ENCODE assay signal across 9 cellular contexts in the genomic region with DNA sequence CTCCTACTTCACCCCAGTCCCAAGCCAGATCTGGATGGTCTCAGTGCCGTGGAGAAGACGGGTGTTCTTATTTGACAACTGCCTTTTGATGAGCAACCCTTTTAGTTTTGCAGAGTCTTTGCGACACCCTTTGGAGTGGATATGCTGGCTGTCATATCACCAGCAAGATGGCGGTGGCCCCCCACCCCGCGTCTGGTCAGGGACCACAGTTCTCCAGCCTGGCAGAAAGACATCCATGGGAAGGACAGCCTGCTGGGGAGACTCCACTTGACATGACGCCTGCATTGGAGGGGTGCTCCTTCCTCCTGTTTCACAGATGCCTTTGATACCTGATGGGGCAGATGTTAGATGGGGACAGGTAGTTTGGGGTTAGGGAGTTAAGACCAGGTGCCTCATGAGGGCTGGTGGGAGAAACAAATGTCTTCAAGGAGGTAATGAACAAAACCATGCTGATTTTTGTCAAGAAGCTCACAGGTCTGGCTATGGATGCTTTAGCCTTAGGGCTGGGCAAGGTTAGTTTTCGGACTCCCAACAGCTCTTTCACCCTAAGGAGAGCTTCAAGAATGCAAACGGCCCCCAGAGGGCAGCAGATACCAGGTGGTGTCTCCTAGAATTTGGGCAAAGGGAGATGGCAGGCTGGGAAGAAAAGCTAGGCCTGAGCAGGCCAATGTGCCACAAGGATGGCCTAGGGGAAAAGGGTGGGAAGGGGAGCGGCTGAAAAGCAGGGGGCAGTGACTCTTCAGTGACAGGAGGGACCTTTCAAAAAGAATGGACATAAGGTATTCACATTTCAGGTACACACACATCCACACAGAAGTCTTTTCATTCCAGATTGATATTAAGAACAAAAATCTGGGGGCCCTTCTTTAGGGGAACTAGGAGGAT.
A peak's percentile ranks its signal among the peaks of the same experiment; 100 is the strongest.
DNase-seq lines count a peak whose midpoint lies in the region; ATAC-seq and TF ChIP-seq lines count a peak whose summit lies in the region.
"Had no signal": no experiment of that assay in that cellular context is flagged by ENCODE, and none has a peak within 500 bp of the region (broad histone marks: within the 10 kb centered on the region; RNA-seq: fewer than 3 reads in every experiment).

No MANE protein-coding gene starts in this region.

- peaks cover 0 to 7% (median 3%) of the 10 kb centered on the region in 3 donors for H3K27me3 Mint-ChIP-seq in immature natural killer cell (ENCODE audit: low read depth in 3 of 3)
- H3K27me3 Mint-ChIP-seq: dendritic cell treated with granulocyte-macrophage colony-stimulating factor and Interleukin-4, amounts not matched to agents 40 ng/mL and 50 ng/mL, for 4 days had no signal

- H3K4me3 Mint-ChIP-seq in immature natural killer cell: no peak overlapping the region
- H3K4me3 Mint-ChIP-seq: dendritic cell treated with granulocyte-macrophage colony-stimulating factor and Interleukin-4, amounts not matched to agents 40 ng/mL and 50 ng/mL, for 4 days had no signal

- TF ChIP-seq CTCF in A673 (conservative IDR thresholded peaks at IDR 0.05; ENCODE audit: low read depth, low read length) (peak; percentile 54), GM12864 (IDR thresholded peaks at IDR 0.05; ENCODE audit: low read depth, low read length, missing control alignments) (peak; percentile 56), OCI-LY7 (conservative IDR thresholded peaks at IDR 0.05; ENCODE audit: low read length) (peak; percentile 78), adrenal gland (IDR thresholded peaks at IDR 0.05) (peak; percentile 26 to 58 (median 50))

- H3K4me1 Mint-ChIP-seq in immature natural killer cell: peaks cover 0 to 4% of the 10 kb centered on the region in 2 donors

- BruUV-seq in A673 (replicated peaks; lab: Mats Ljungman, UMichigan) (no TSS peak), OCI-LY7 (replicated peaks; lab: Mats Ljungman, UMichigan) (no TSS peak)

- H3K9me2 ChIP-seq in OCI-LY7 (ENCODE audit: insufficient read depth, low read length): no peaks in the 10 kb centered on the region

- peaks cover 21 to 41% (median 31%) of the 10 kb centered on the region in 3 donors for H3K36me3 Mint-ChIP-seq in immature natural killer cell

- H3K27me3 ChIP-seq in A673 (replicated peaks; ENCODE audit: insufficient read depth, low read depth, low read length, poor library complexity): no peaks in the 10 kb centered on the region
- H3K27me3 ChIP-seq in adrenal gland: no peaks in the 10 kb centered on the region

- H3K9me3 ChIP-seq in A673 (ENCODE audit: low read depth, low read length, poor library complexity, severe bottlenecking): no peaks in the 10 kb centered on the region
- no peaks in the 10 kb centered on the region for H3K9me3 ChIP-seq in OCI-LY7 (ENCODE audit: low read length)
- H3K9me3 ChIP-seq in adrenal gland (replicated peaks in 1 of 3): no peaks in the 10 kb centered on the region

- H4K20me1 ChIP-seq in OCI-LY7 (ENCODE audit: insufficient read depth, low read length): no peaks in the 10 kb centered on the region

- no peak overlapping the region for H2AFZ ChIP-seq in OCI-LY7 (ENCODE audit: low read length)

- TF ChIP-seq POLR2A in adrenal gland (IDR thresholded peaks at IDR 0.05): no peak

- intact Hi-C loops in A673 (cut with micrococcal nuclease; ENCODE audit: unreplicated experiment) (loop anchor here (5.0 kb wide), 1 partner anchor 116 kb away; no protein-coding TSS in a partner anchor), OCI-LY7 (cut with micrococcal nuclease; ENCODE audit: unreplicated experiment) (no loop called here), adrenal gland (cut with DNase I) (no loop called here)

- peak; percentile 62 for DNase-seq in A673 (ENCODE audit: low spot score)
- DNase-seq in GM12864 (ENCODE audit: low read depth): no peak
- DNase-seq in OCI-LY7 (ENCODE audit: low spot score): peak; percentile 40
- peak; percentile 44 to 75 (median 53) for DNase-seq in adrenal gland
- peak in 1 of 3 donors; percentile 15 for DNase-seq in immature natural killer cell
- DNase-seq in stimulated activated CD8-positive, alpha-beta memory T cell treated with anti-CD3 and anti-CD28 coated beads, Interleukin-4, amount 100 ng/mL, for 24 hours (ENCODE audit: low read depth): peak; percentile 29
- DNase-seq in activated CD4-positive, CD25-positive, alpha-beta regulatory T cell treated with anti-CD3 and anti-CD28 coated beads, Interleukin-2, amount 50 U/mL, for 72 hours: no peak

- ATAC-seq in HG03439 (IDR thresholded peaks at IDR 0.05; ENCODE audit: unreplicated experiment): no peak

- H3K9me3 Mint-ChIP-seq in immature natural killer cell: no peaks in the 10 kb centered on the region
- H3K9me3 Mint-ChIP-seq: dendritic cell treated with granulocyte-macrophage colony-stimulating factor and Interleukin-4, amounts not matched to agents 40 ng/mL and 50 ng/mL, for 4 days had no signal

- H3K79me2 ChIP-seq in OCI-LY7 (ENCODE audit: insufficient read depth, low read depth, low read length): no peaks in the 10 kb centered on the region

- H3K4me1 ChIP-seq in A673 (ENCODE audit: insufficient read depth, low read length, poor library complexity, severe bottlenecking): peaks cover 6% of the 10 kb centered on the region
- H3K4me1 ChIP-seq in OCI-LY7 (ENCODE audit: insufficient read depth, low read length, poor library complexity, severe bottlenecking): no peaks in the 10 kb centered on the region
- H3K4me1 ChIP-seq in adrenal gland (replicated peaks in 1 of 2): no peaks in the 10 kb centered on the region

- POLR2A ChIA-PET in A673 (lab: Charles Lee; ENCODE audit: low non-redundant PET) (no interaction called here), OCI-LY7 (lab: Charles Lee) (interaction anchor here (0.6 kb wide), 1 partner anchor 14 kb away, joined by 4 read pairs; no protein-coding TSS in a partner anchor)

- H3K36me3 ChIP-seq in A673 (ENCODE audit: insufficient read depth, low read length, poor library complexity, severe bottlenecking): no peaks in the 10 kb centered on the region
- H3K36me3 ChIP-seq in OCI-LY7 (ENCODE audit: insufficient read depth, low read length): no peaks in the 10 kb centered on the region; the same call in 1 of the 2 replicates
- peaks cover 0 to 40% of the 10 kb centered on the region in 2 donors for H3K36me3 ChIP-seq in adrenal gland (replicated peaks in 1 of 2)

- peak overlapping the region in 4 of 6 donors; percentile 40 to 81 (median 60) for H3K27ac Mint-ChIP-seq in immature natural killer cell
- H3K27ac Mint-ChIP-seq: dendritic cell treated with granulocyte-macrophage colony-stimulating factor and Interleukin-4, amounts not matched to agents 40 ng/mL and 50 ng/mL, for 4 days had no signal

- 81 to 91% (median 85%) methylated on average over 9 to 10 of the region's 10 CpGs for WGBS in adrenal gland, 4 donors

- H3K27ac ChIP-seq in A673 (ENCODE audit: low read depth, low read length, poor library complexity, severe bottlenecking) (no peak overlapping the region), OCI-LY7 (ENCODE audit: low read depth, low read length, poor library complexity, severe bottlenecking) (no peak overlapping the region), adrenal gland (no peak overlapping the region)

- no peak overlapping the region for H3K4me3 ChIP-seq in A673 (ENCODE audit: low read depth, low read length, poor library complexity, severe bottlenecking)
- no peak overlapping the region for H3K4me3 ChIP-seq in GM12864 (ENCODE audit: low read depth, low read length)
- H3K4me3 ChIP-seq in OCI-LY7 (ENCODE audit: low read depth, low read length, poor library complexity, severe bottlenecking): no peak overlapping the region
- H3K4me3 ChIP-seq in adrenal gland: no peak overlapping the region

- CTCF ChIA-PET in A673 (lab: Charles Lee): interaction anchor here (0.6 to 1.2 kb wide), 4 partner anchors 17 to 387 kb away, joined by 3 to 12 read pairs (median 6); no protein-coding TSS in a partner anchor
- CTCF ChIA-PET in OCI-LY7 (lab: Charles Lee; ENCODE audit: unreplicated experiment): interaction anchor here (0.5 to 0.9 kb wide), 3 partner anchors 9 to 384 kb away, joined by 3 read pairs; no protein-coding TSS in a partner anchor

- H3K4me2 ChIP-seq in OCI-LY7 (ENCODE audit: low read length): no peak overlapping the region

Comparison
In these comparisons a context has a peak if more than half of its experiments do, and no peak if none do; other contexts are left out.
1. DNase-seq: peak in A673 (single experiment), OCI-LY7 (single experiment), adrenal gland (7 of 7) and stimulated activated CD8-positive, alpha-beta memory T cell treated with anti-CD3 and anti-CD28 coated beads, Interleukin-4, amount 100 ng/mL, for 24 hours (single experiment); none in GM12864 (single experiment) and activated CD4-positive, CD25-positive, alpha-beta regulatory T cell treated with anti-CD3 and anti-CD28 coated beads, Interleukin-2, amount 50 U/mL, for 72 hours (single experiment).
2. Peak in every context shown above with its lines, with median percentiles within 50 percentile points of each other: CTCF ChIP-seq.